In genomic region chr1:174580801-174581200, GRCh38 we compare ENCODE assay signal across 25 cellular contexts.
"Had no signal": no experiment of that assay in that cellular context is flagged by ENCODE, and none has a peak within 500 bp of the region (broad histone marks: within the 10 kb centered on the region; RNA-seq: fewer than 3 reads in every experiment).

No MANE protein-coding gene starts in this region.

- H3K27ac ChIP-seq: KMS-11, SJSA1, SK-N-MC had no signal

- H3K9ac ChIP-seq: KMS-11 had no signal

- H3K4me1 ChIP-seq: SJSA1 had no signal

- H3K27me3 ChIP-seq: SJSA1 had no signal

- H3K4me2 ChIP-seq: KMS-11 had no signal

- ATAC-seq: HepG2 had no signal

- DNase-seq: IMR-90, Kasumi-1, MM.1S, MV-4-11, NCI-H1048, NCI-H1105, NCI-H1417, NCI-H1436 treated with DMSO at 0.1 percent for 48 hours, NCI-H1694, NCI-H187 treated with DMSO at 0.1 percent for 48 hours, NCI-H2029 treated with DMSO at 0.1 percent for 48 hours, NCI-H2227 treated with DMSO at 0.1 percent for 48 hours, NCI-H446, NCI-H510A, NCI-H524 treated with DMSO at 0.1 percent for 48 hours, NCI-H69, NCI-H774, Right ventricle myocardium superior, RPMI8226, SIG-M5, SW 1271 had no signal

- H3K36me3 ChIP-seq: SJSA1 had no signal

- H3K4me3 ChIP-seq: SJSA1, SK-N-MC had no signal
